In genomic region chr1:91124290-91124975, GRCh38 we compare ENCODE assay signal across 16 cellular contexts.
DNase-seq lines count a peak whose midpoint lies in the region; ATAC-seq, FAIRE-seq and TF ChIP-seq lines count a peak whose summit lies in the region.
"Had no signal": no experiment of that assay in that cellular context is flagged by ENCODE, and none has a peak within 500 bp of the region (broad histone marks: within the 10 kb centered on the region; RNA-seq: fewer than 3 reads in every experiment).

No MANE protein-coding gene starts in this region.

- WGBS in GM12878 (ENCODE audit: insufficient coverage, insufficient replicate concordance, low lambda C conversion rate, missing lambda C conversion rate), result 27% methylated on average over 6 of the region's 6 CpGs

- no peaks in the 10 kb centered on the region for H3K79me2 ChIP-seq in GM12878 (ENCODE audit: control insufficient read depth, insufficient read depth, low read length)

- H4K20me1 ChIP-seq in GM12878 (ENCODE audit: control insufficient read depth, insufficient read depth), result no peaks in the 10 kb centered on the region

- H3K9me3 ChIP-seq in GM12878 (replicated peaks; ENCODE audit: control insufficient read depth, insufficient read depth, low read length) (no peaks in the 10 kb centered on the region), right atrium auricular region (no peaks in the 10 kb centered on the region)
- H3K9me3 ChIP-seq: Peyer's patch had no signal

- no peaks in the 10 kb centered on the region for H3K36me3 ChIP-seq in GM12878 (ENCODE audit: control insufficient read depth in 2 of 2, insufficient read depth in 2 of 2, low read length in 1 of 2)
- no peaks in the 10 kb centered on the region for H3K36me3 ChIP-seq in right atrium auricular region
- H3K36me3 ChIP-seq: Peyer's patch had no signal

- H3K9me3 Mint-ChIP-seq in activated naive CD4-positive, alpha-beta T cell treated with anti-CD3 and anti-CD28 coated beads for 36 hours, result no peaks in the 10 kb centered on the region
- no peaks in the 10 kb centered on the region for H3K9me3 Mint-ChIP-seq in stimulated activated memory B cell treated with anti-CD40 and anti-IgM and Interleukin-4, amounts not matched to agents 10 μg/mL and 1 μg/mL and 100 μg/mL, for 72 hours
- no peaks in the 10 kb centered on the region for H3K9me3 Mint-ChIP-seq in mesothelial cell of epicardium
- H3K9me3 Mint-ChIP-seq: T-helper 1 cell treated with Interleukin-12 subunit alpha and Interleukin-12 subunit beta and Interleukin-4 antibody, amounts not matched to agents 30 μg/mL and 1 μg/mL, for 36 hours had no signal

- no peak overlapping the region for H2AFZ ChIP-seq in GM12878 (ENCODE audit: control insufficient read depth, low read depth, low read length)

- no peak for TF ChIP-seq RAD21 in GM12878 (IDR thresholded peaks at IDR 0.05; ENCODE audit: insufficient read depth, low read depth, low read length)

- TF ChIP-seq CTCF in GM12878 (IDR thresholded peaks at IDR 0.05 in 2 of 3, conservative IDR thresholded peaks at IDR 0.05 in 1 of 3; ENCODE audit: control insufficient read depth in 2 of 3, extremely low read depth in 1 of 3, insufficient read depth in 1 of 3, low read depth in 3 of 3, low read length in 3 of 3) (no peak), right atrium auricular region (IDR thresholded peaks at IDR 0.05) (no peak), mesothelial cell of epicardium (IDR thresholded peaks at IDR 0.05; ENCODE audit: unreplicated experiment) (no peak)

- H3K27ac Mint-ChIP-seq in activated naive CD4-positive, alpha-beta T cell treated with anti-CD3 and anti-CD28 coated beads for 36 hours, result no peak overlapping the region
- peak overlapping the region; percentile 25 for H3K27ac Mint-ChIP-seq in stimulated activated memory B cell treated with anti-CD40 and anti-IgM and Interleukin-4, amounts not matched to agents 10 μg/mL and 1 μg/mL and 100 μg/mL, for 72 hours
- H3K27ac Mint-ChIP-seq in mesothelial cell of epicardium, result no peak overlapping the region
- H3K27ac Mint-ChIP-seq: stimulated activated naive B cell treated with anti-CD40 and anti-IgM and Interleukin-4, amounts not matched to agents 10 μg/mL and 1 μg/mL and 100 μg/mL, for 72 hours; T-helper 1 cell treated with Interleukin-12 subunit alpha and Interleukin-12 subunit beta and Interleukin-4 antibody, amounts not matched to agents 30 μg/mL and 1 μg/mL, for 36 hours had no signal

- H3K4me1 ChIP-seq in GM12878 (ENCODE audit: control insufficient read depth, insufficient read depth, low read length) (no peaks in the 10 kb centered on the region), right atrium auricular region (no peaks in the 10 kb centered on the region)
- H3K4me1 ChIP-seq: Peyer's patch had no signal

- H3K4me3 Mint-ChIP-seq in activated naive CD4-positive, alpha-beta T cell treated with anti-CD3 and anti-CD28 coated beads for 36 hours, result no peak overlapping the region
- H3K4me3 Mint-ChIP-seq in stimulated activated memory B cell treated with anti-CD40 and anti-IgM and Interleukin-4, amounts not matched to agents 10 μg/mL and 1 μg/mL and 100 μg/mL, for 72 hours, result no peak overlapping the region
- no peak overlapping the region for H3K4me3 Mint-ChIP-seq in mesothelial cell of epicardium
- H3K4me3 Mint-ChIP-seq: stimulated activated naive B cell treated with anti-CD40 and anti-IgM and Interleukin-4, amounts not matched to agents 10 μg/mL and 1 μg/mL and 100 μg/mL, for 72 hours; T-helper 1 cell treated with Interleukin-12 subunit alpha and Interleukin-12 subunit beta and Interleukin-4 antibody, amounts not matched to agents 30 μg/mL and 1 μg/mL, for 36 hours had no signal

- FAIRE-seq in GM12878 (lab: Jason Lieb, UNC), result no peak

- peak; percentile 34 for DNase-seq in activated naive CD4-positive, alpha-beta T cell treated with anti-CD3 and anti-CD28 coated beads for 36 hours
- no peak for DNase-seq in activated naive CD4-positive, alpha-beta T cell (lab: John Stamatoyannopoulos, UW)
- DNase-seq in GM12878 (ENCODE audit: low read depth, low spot score) (no peak), right atrium auricular region (ENCODE audit: low spot score) (no peak), mesothelial cell of epicardium (ENCODE audit: low spot score in 2 of 2, unreplicated experiment in 2 of 2) (no peak), posterior vena cava (ENCODE audit: low spot score) (no peak)
- DNase-seq: cortex of kidney; mammary epithelial cell; NCI-H1417 treated with DMSO at 0.1 percent for 48 hours; NCI-H524 treated with DMSO at 0.1 percent for 48 hours; Peyer's patch; stimulated activated naive B cell treated with anti-CD40 and anti-IgM and Interleukin-4, amounts not matched to agents 10 μg/mL and 1 μg/mL and 100 μg/mL, for 72 hours had no signal

- RAD21 ChIA-PET in GM12878 (lab: Charles Lee; ENCODE audit: unreplicated experiment), result interaction anchor here (1.8 to 2.4 kb wide), 2 partner anchors 42 to 403 kb away, joined by 4 to 9 read pairs; no protein-coding TSS in a partner anchor

- H3K27me3 ChIP-seq in GM12878 (replicated peaks in 1 of 2; ENCODE audit: control insufficient read depth in 2 of 2, insufficient read depth in 2 of 2, low read length in 1 of 2) (no peaks in the 10 kb centered on the region), right atrium auricular region (no peaks in the 10 kb centered on the region)
- H3K27me3 ChIP-seq: Peyer's patch had no signal

- SMC1A ChIA-PET in GM12878 (lab: Charles Lee; ENCODE audit: uncharacterized antibody, unreplicated experiment), result interaction anchor here (1.2 to 1.4 kb wide), 3 partner anchors 55 to 110 kb away, joined by 3 to 5 read pairs (median 3); no protein-coding TSS in a partner anchor

- POLR2A ChIA-PET in GM12878 (lab: Charles Lee), result interaction anchor here (1.1 kb wide), 1 partner anchor 115 kb away, joined by 3 read pairs; no protein-coding TSS in a partner anchor

- H3K4me3 ChIP-seq in GM12878, result no peak overlapping the region
- H3K4me3 ChIP-seq in right atrium auricular region, result no peak overlapping the region
- H3K4me3 ChIP-seq: Peyer's patch had no signal

- peaks cover 13% of the 10 kb centered on the region for H3K4me1 Mint-ChIP-seq in activated naive CD4-positive, alpha-beta T cell treated with anti-CD3 and anti-CD28 coated beads for 36 hours (ENCODE audit: low read depth)
- peaks cover 22% of the 10 kb centered on the region for H3K4me1 Mint-ChIP-seq in stimulated activated memory B cell treated with anti-CD40 and anti-IgM and Interleukin-4, amounts not matched to agents 10 μg/mL and 1 μg/mL and 100 μg/mL, for 72 hours
- no peaks in the 10 kb centered on the region for H3K4me1 Mint-ChIP-seq in mesothelial cell of epicardium
- H3K4me1 Mint-ChIP-seq: stimulated activated naive B cell treated with anti-CD40 and anti-IgM and Interleukin-4, amounts not matched to agents 10 μg/mL and 1 μg/mL and 100 μg/mL, for 72 hours had no signal

- ATAC-seq in HG03439 (IDR thresholded peaks at IDR 0.05; ENCODE audit: unreplicated experiment), result peak; percentile 45
- ATAC-seq in GM12878, result peak; percentile 74
- peak; percentile 57 for ATAC-seq in stimulated activated memory B cell treated with anti-CD40 and anti-IgM and Interleukin-4, amounts not matched to agents 10 μg/mL and 1 μg/mL and 100 μg/mL, for 72 hours
- ATAC-seq: HCT116 had no signal

- TF ChIP-seq EP300 in GM12878 (IDR thresholded peaks at IDR 0.05; ENCODE audit: borderline replicate concordance in 1 of 2, control insufficient read depth in 1 of 2, low read depth in 2 of 2, low read length in 2 of 2), result no peak

- H3K36me3 Mint-ChIP-seq in activated naive CD4-positive, alpha-beta T cell treated with anti-CD3 and anti-CD28 coated beads for 36 hours (ENCODE audit: low read depth), result no peaks in the 10 kb centered on the region
- no peaks in the 10 kb centered on the region for H3K36me3 Mint-ChIP-seq in stimulated activated memory B cell treated with anti-CD40 and anti-IgM and Interleukin-4, amounts not matched to agents 10 μg/mL and 1 μg/mL and 100 μg/mL, for 72 hours
- H3K36me3 Mint-ChIP-seq in mesothelial cell of epicardium, result no peaks in the 10 kb centered on the region
- H3K36me3 Mint-ChIP-seq: stimulated activated naive B cell treated with anti-CD40 and anti-IgM and Interleukin-4, amounts not matched to agents 10 μg/mL and 1 μg/mL and 100 μg/mL, for 72 hours had no signal

- intact Hi-C loops in activated naive CD4-positive, alpha-beta T cell treated with anti-CD3 and anti-CD28 coated beads for 36 hours (cut with micrococcal nuclease), result loop anchor here (2.0 kb wide), 1 partner anchor 102 kb away; the partner anchor contains the start of gene ZNF644
- intact Hi-C loops in GM12878 (cut with micrococcal nuclease; ENCODE audit: unreplicated experiment), result no loop called here
- intact Hi-C loops in posterior vena cava (cut with DNase I), result no loop called here

- in situ Hi-C loops in GM12878 (cut with MboI), result no loop called here

- H3K9ac ChIP-seq in GM12878 (ENCODE audit: control insufficient read depth, insufficient read depth, low read length), result no peak overlapping the region

- CTCF ChIA-PET in activated naive CD4-positive, alpha-beta T cell treated with anti-CD3 and anti-CD28 coated beads for 36 hours (lab: Charles Lee), result interaction anchor here (0.6 to 1.2 kb wide), 3 partner anchors 40 to 529 kb away, joined by 3 to 4 read pairs (median 3); no protein-coding TSS in a partner anchor
- CTCF ChIA-PET in GM12878 (lab: Yijun Ruan, JAX), result interaction anchor here (0.9 to 5.3 kb wide), 4 partner anchors 16 to 296 kb away, joined by 3 to 24 read pairs (median 4); no protein-coding TSS in a partner anchor

- H3K27ac ChIP-seq in GM12878 (ENCODE audit: control insufficient read depth, insufficient read depth), result no peak overlapping the region
- H3K27ac ChIP-seq in right atrium auricular region, result no peak overlapping the region
- H3K27ac ChIP-seq: Peyer's patch had no signal

- H3K27me3 Mint-ChIP-seq in activated naive CD4-positive, alpha-beta T cell treated with anti-CD3 and anti-CD28 coated beads for 36 hours (ENCODE audit: low read depth), result no peaks in the 10 kb centered on the region
- no peaks in the 10 kb centered on the region for H3K27me3 Mint-ChIP-seq in stimulated activated memory B cell treated with anti-CD40 and anti-IgM and Interleukin-4, amounts not matched to agents 10 μg/mL and 1 μg/mL and 100 μg/mL, for 72 hours
- no peaks in the 10 kb centered on the region for H3K27me3 Mint-ChIP-seq in mesothelial cell of epicardium (ENCODE audit: low read depth)

- no peak for TF ChIP-seq POLR2A in GM12878 (IDR thresholded peaks at IDR 0.05; ENCODE audit: low read depth, low read length)

- BruUV-seq in GM12878 (replicated peaks; lab: Mats Ljungman, UMichigan), result no TSS peak

- no peak overlapping the region for H3K4me2 ChIP-seq in GM12878 (ENCODE audit: control insufficient read depth, insufficient read depth)

TF ChIP-seq in GM12878, 131 proteins besides CTCF, POLR2A, EP300 and RAD21 (continues in another document):
- peak; percentile 41; the same call in 1 of the 2 replicates for TF ChIP-seq ZBED1 (IDR thresholded peaks at IDR 0.05; ENCODE audit: borderline replicate concordance)
